8 cellular contexts compared by ENCODE assay signal in the genomic region with DNA sequence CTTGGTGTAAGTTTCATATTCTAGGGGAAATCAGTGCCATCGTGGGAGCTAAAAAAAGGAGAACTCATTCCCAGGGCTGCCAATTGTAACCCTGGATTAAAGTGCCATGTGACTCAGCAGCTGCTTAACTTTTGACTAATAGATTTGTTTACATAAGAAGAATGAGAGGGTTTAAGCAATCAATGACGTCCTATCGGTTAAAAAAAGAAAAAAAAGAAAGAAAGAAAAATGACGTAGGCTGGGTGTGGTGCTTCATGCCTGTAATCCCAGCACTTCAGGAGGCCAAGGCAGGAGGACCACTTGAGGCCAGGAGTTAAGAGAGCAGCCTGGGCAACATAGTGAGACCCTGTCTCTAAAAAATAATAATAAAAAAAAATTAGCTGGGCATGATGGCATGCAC.
DNase-seq lines count a peak whose midpoint lies in the region; TF ChIP-seq lines count a peak whose summit lies in the region.

No MANE protein-coding gene starts in this region.

- WGBS in spleen, 5 donors = 43 to 63% (median 51%) methylated on average over 4 of the region's 4 CpGs

- no peak overlapping the region for H3K27ac ChIP-seq in spleen

- no peak for TF ChIP-seq POLR2A in spleen (IDR thresholded peaks at IDR 0.05)

- intact Hi-C loops in spleen (cut with DNase I; ENCODE audit: low total_unique reads) = no loop called here

- peaks cover 8 to 99% (median 42%) of the 10 kb centered on the region in 6 donors for H3K4me1 ChIP-seq in spleen

- TF ChIP-seq CTCF in epithelial cell of esophagus (IDR thresholded peaks at IDR 0.05; ENCODE audit: insufficient read depth, low read depth, low read length, missing control alignments) (no peak), spleen (IDR thresholded peaks at IDR 0.05 in 8 of 11, conservative IDR thresholded peaks at IDR 0.05 in 3 of 11) (no peak)

- DNase-seq in DMS53 treated with DMSO at 0.1 percent for 48 hours (lab: John Stamatoyannopoulos, UW; ENCODE audit: unreplicated experiment) (peak; percentile 85), NCI-H510A (lab: John Stamatoyannopoulos, UW) (peak; percentile 55), epithelial cell of esophagus (ENCODE audit: low read depth) (peak; percentile 96), renal cortical epithelial cell (ENCODE audit: low read depth) (peak; percentile 97), GF-D8 (lab: John Stamatoyannopoulos, UW) (no peak), NCI-H1417 treated with DMSO at 0.1 percent for 48 hours (lab: John Stamatoyannopoulos, UW) (no peak), spleen (no peak)
- no peak for DNase-seq in activated CD8-positive, alpha-beta memory T cell treated with anti-CD3 and anti-CD28 coated beads, Interleukin-2, amount 50 U/mL, for 4 hours

- no peaks in the 10 kb centered on the region for H3K9me3 ChIP-seq in spleen

- peaks cover 0 to 4% (median 0%) of the 10 kb centered on the region in 6 donors for H3K36me3 ChIP-seq in spleen

- H3K27me3 ChIP-seq in spleen (replicated peaks in 1 of 7) = no peaks in the 10 kb centered on the region

- H3K4me3 ChIP-seq in epithelial cell of esophagus (ENCODE audit: low read length) (no peak overlapping the region), spleen (no peak overlapping the region)

Comparison
In these comparisons a context has a peak if more than half of its experiments do, and no peak if none do; other contexts are left out.
1. DNase-seq: peak in DMS53 treated with DMSO at 0.1 percent for 48 hours (single experiment), NCI-H510A (single experiment), epithelial cell of esophagus (single experiment) and renal cortical epithelial cell (single experiment); none in activated CD8-positive, alpha-beta memory T cell treated with anti-CD3 and anti-CD28 coated beads, Interleukin-2, amount 50 U/mL, for 4 hours (single experiment), GF-D8 (single experiment), NCI-H1417 treated with DMSO at 0.1 percent for 48 hours (single experiment) and spleen (single experiment).